Comparison of ENCODE assay signal across 12 cellular contexts in the genomic region with DNA sequence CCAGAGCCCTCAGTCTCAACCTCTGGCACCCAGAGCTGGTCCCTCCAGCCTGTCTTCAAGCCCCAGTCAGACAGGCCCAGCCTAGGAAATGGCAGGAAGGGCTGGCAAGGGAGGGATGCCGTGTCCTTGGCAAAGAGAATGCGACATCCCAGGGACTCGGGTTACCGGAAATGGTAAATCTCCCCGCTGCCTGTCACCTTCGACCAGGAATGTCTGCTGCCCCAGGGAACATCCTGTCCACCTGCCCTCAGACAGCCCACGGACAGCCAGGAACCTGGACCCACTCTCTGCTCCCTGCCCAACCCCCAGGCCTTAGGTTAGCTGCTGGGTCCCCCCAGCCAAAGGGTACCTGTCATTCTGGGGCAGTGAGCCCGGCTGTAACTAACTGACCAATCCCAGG. TPM values are rescaled to one million over a fixed set of nuclear protein-coding genes. Genes with fewer than 3 reads are reported as not detected.
DNase-seq lines count a peak whose midpoint lies in the region; TF ChIP-seq lines count a peak whose summit lies in the region.
"Had no signal": no experiment of that assay in that cellular context is flagged by ENCODE, and none has a peak within 500 bp of the region (broad histone marks: within the 10 kb centered on the region; RNA-seq: fewer than 3 reads in every experiment).

No MANE protein-coding gene starts in this region.

- H3K36me3 ChIP-seq in BLaER1 treated with 17β-estradiol and CSF1 and Interleukin-3, amounts not matched to agents 10 nM and 100 nM, result peaks cover 0 to 19% (median 0%) of the 10 kb centered on the region in 11 experiments; a peak in 1 of 22 replicates
- no peaks in the 10 kb centered on the region for H3K36me3 ChIP-seq in Peyer's patch
- H3K36me3 ChIP-seq in iPS-15b (ENCODE audit: control insufficient read depth, insufficient read depth, low read length), result peaks cover under 1% of the 10 kb centered on the region
- H3K36me3 ChIP-seq in sigmoid colon, result peaks cover 0 to 13% (median 0%) of the 10 kb centered on the region in 4 donors

- no peaks in the 10 kb centered on the region for H3K27me3 ChIP-seq in BLaER1 treated with 17β-estradiol and CSF1 and Interleukin-3, amounts not matched to agents 10 nM and 100 nM
- H3K27me3 ChIP-seq in Peyer's patch, result no peaks in the 10 kb centered on the region
- no peaks in the 10 kb centered on the region for H3K27me3 ChIP-seq in iPS-15b (ENCODE audit: control insufficient read depth, insufficient read depth, low read length)
- H3K27me3 ChIP-seq in sigmoid colon, result no peaks in the 10 kb centered on the region

- 73 to 79% methylated on average over 8 of the region's 8 CpGs for WGBS in sigmoid colon, 2 donors

- DNase-seq in Peyer's patch, result no peak
- no peak for DNase-seq in sigmoid colon
- no peak for DNase-seq in HUDEP-2 (lab: John Stamatoyannopoulos, UW; ENCODE audit: unreplicated experiment in 76 of 76)
- no peak for DNase-seq in Ammon's horn (ENCODE audit: low spot score)
- DNase-seq in activated CD8-positive, alpha-beta memory T cell treated with anti-CD3 and anti-CD28 coated beads, Interleukin-2, amount 50 U/mL, for 4 hours, result no peak
- DNase-seq in HuH-7 (ENCODE audit: low spot score), result no peak
- DNase-seq: activated naive CD4-positive, alpha-beta T cell treated with anti-CD3 and anti-CD28 coated beads, Interleukin-2, amount 50 U/mL, for 16 hours; CD4-positive, CD25-positive, alpha-beta regulatory T cell; effector CD4-positive, alpha-beta T cell; NCI-H524 treated with DMSO at 0.1 percent for 48 hours had no signal

- TF ChIP-seq CTCF in Peyer's patch (IDR thresholded peaks at IDR 0.05), result no peak
- no peak for TF ChIP-seq CTCF in sigmoid colon (IDR thresholded peaks at IDR 0.05)

- TF ChIP-seq EP300 in sigmoid colon (IDR thresholded peaks at IDR 0.05), result peak in 1 of 4 donors; percentile 47

- H3K4me3 ChIP-seq in BLaER1 treated with 17β-estradiol and CSF1 and Interleukin-3, amounts not matched to agents 10 nM and 100 nM, result no peak overlapping the region; a peak in 2 of 20 replicates
- no peak overlapping the region for H3K4me3 ChIP-seq in Peyer's patch
- H3K4me3 ChIP-seq in iPS-15b (ENCODE audit: low read depth, low read length), result no peak overlapping the region
- H3K4me3 ChIP-seq in sigmoid colon, result no peak overlapping the region

- intact Hi-C loops in sigmoid colon (cut with DNase I), result no loop called here

- no peaks in the 10 kb centered on the region for H3K9me3 ChIP-seq in BLaER1 treated with 17β-estradiol and CSF1 and Interleukin-3, amounts not matched to agents 10 nM and 100 nM (replicated peaks in 1 of 11)
- H3K9me3 ChIP-seq in Peyer's patch (no peaks in the 10 kb centered on the region), iPS-15b (ENCODE audit: control insufficient read depth, insufficient read depth, low read length) (no peaks in the 10 kb centered on the region), sigmoid colon (no peaks in the 10 kb centered on the region)

- peak overlapping the region; percentile 61 to 94 (median 76) for H3K4me2 ChIP-seq in BLaER1 treated with 17β-estradiol and CSF1 and Interleukin-3, amounts not matched to agents 10 nM and 100 nM

- H3K4me1 ChIP-seq in BLaER1 treated with 17β-estradiol and CSF1 and Interleukin-3, amounts not matched to agents 10 nM and 100 nM, result peaks cover 71 to 90% (median 82%) of the 10 kb centered on the region in 10 experiments
- peaks cover 0 to 67% (median 11%) of the 10 kb centered on the region in 4 donors for H3K4me1 ChIP-seq in Peyer's patch
- H3K4me1 ChIP-seq in iPS-15b (ENCODE audit: control insufficient read depth, insufficient read depth, low read length), result peaks cover 9% of the 10 kb centered on the region
- peaks cover 0 to 100% (median 98%) of the 10 kb centered on the region in 4 donors for H3K4me1 ChIP-seq in sigmoid colon

- peak overlapping the region; percentile 3 to 61 (median 40); a peak in 16 of 22 replicates for H3K9ac ChIP-seq in BLaER1 treated with 17β-estradiol and CSF1 and Interleukin-3, amounts not matched to agents 10 nM and 100 nM
- peak overlapping the region; percentile 47 for H3K9ac ChIP-seq in iPS-15b (ENCODE audit: low read depth, low read length)

- H3K27ac ChIP-seq in BLaER1 treated with 17β-estradiol and CSF1 and Interleukin-3, amounts not matched to agents 10 nM and 100 nM, result peak overlapping the region in 9 of 11 experiments; percentile 2 to 93 (median 61); a peak in 18 of 22 replicates
- H3K27ac ChIP-seq in Peyer's patch (peak overlapping the region; percentile 31 to 88 (median 56)), sigmoid colon (peak overlapping the region; percentile 90 to 99 (median 98))

- no peak for TF ChIP-seq POLR2A in Peyer's patch (IDR thresholded peaks at IDR 0.05)
- no peak for TF ChIP-seq POLR2A in sigmoid colon (IDR thresholded peaks at IDR 0.05)

- H4K20me1 ChIP-seq in BLaER1 treated with 17β-estradiol and CSF1 and Interleukin-3, amounts not matched to agents 10 nM and 100 nM, result 0 out of 22 replicates have a peak, but pooled peaks cover 0 to 10% (median 0%) of the 10 kb centered on the region in 11 experiments

RNA-seq across cellular contexts. Expression of a gene that starts 23.9 kb away (rescaled TPM):
- total RNA-seq in Peyer's patch, result 100 to 1,000 TPM in 3 of 4 donors, 10 to 100 TPM in 1; 68.7 to 199 (median 122) TPM
- total RNA-seq in sigmoid colon, result 100 to 1,000 TPM in 3 of 4 donors, 10 to 100 TPM in 1; 66.3 to 761 (median 213) TPM
- 100 to 1,000 TPM in 1 of 3 donors, 10 to 100 TPM in 1, 1 to 10 TPM in 1; 6.0 to 104 (median 10.4) TPM for polyA plus RNA-seq in sigmoid colon
